In the genomic region with DNA sequence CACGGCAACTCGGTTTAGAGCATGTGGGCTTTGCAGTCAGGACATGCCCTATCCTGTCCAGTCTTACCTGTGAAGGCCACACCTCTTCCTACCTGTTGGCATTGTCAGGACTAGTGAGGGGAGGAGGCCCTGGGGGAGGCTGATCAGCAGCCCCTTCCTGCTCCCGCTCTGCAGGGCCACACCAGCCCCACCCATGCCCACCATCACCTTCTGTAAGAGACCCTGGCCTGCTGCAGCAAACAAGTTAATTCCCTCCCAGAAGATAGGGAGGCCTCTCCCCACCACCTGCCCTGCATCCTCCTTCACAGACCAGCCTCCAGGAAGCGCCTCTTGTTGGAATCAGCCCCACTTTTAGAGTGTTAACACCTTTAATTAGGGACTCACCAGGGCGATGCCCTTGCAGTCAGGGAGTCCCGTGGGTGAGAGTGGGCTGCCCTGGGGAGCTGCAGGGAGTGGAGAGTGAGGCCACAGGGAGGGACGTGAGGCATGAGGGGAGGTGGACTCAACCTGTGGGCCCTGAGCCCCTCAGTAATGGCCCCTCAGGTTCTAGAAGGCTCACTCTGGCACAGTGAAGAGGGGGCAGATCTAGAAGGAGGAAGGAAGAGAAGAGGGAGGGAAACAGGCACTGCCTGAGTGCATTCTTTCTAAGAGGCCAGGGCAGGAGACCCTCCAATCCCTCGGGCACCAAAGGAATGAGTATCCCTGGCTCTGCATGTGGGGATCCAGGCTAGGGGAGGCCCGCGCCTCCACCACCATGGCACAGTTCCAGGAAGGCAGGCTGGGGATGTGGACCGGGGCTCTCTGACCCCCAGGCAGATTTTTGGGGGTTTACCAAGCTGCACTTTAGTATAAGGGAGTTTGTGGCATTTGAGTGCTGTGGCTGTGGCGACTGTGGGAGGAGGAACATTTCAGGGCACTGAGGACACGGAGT, we compare ENCODE assay signal across 19 cellular contexts. TPM values are rescaled to one million over a fixed set of nuclear protein-coding genes. Genes with fewer than 3 reads are reported as not detected.
DNase-seq lines count a peak whose midpoint lies in the region; ATAC-seq, FAIRE-seq and TF ChIP-seq lines count a peak whose summit lies in the region.
"Had no signal": no experiment of that assay in that cellular context is flagged by ENCODE, and none has a peak within 500 bp of the region (broad histone marks: within the 10 kb centered on the region; RNA-seq: fewer than 3 reads in every experiment).

No MANE protein-coding gene starts in this region.

- no peak overlapping the region for H3K4ac ChIP-seq in neuronal stem cell (ENCODE audit: low read length)

- peak overlapping the region; percentile 32 for H2AK5ac ChIP-seq in neuronal stem cell (ENCODE audit: low read depth, low read length)

- no peak overlapping the region for H3K27ac ChIP-seq in neuronal stem cell (replicated peaks; ENCODE audit: low read length)
- H3K27ac ChIP-seq: heart left ventricle, tibial artery had no signal

- no peak overlapping the region for H2BK15ac ChIP-seq in neuronal stem cell (ENCODE audit: low read length)

- H3K27me3 ChIP-seq in bronchial epithelial cell (ENCODE audit: control insufficient read depth, insufficient read depth, low read length) (peaks cover 2% of the 10 kb centered on the region), neuronal stem cell (ENCODE audit: control insufficient read depth in 3 of 3, insufficient read depth in 3 of 3, low read depth in 1 of 3, low read length in 3 of 3) (peaks cover 0 to 20% (median 0%) of the 10 kb centered on the region in 3 experiments)
- H3K27me3 ChIP-seq: heart left ventricle had no signal

- H2BK120ac ChIP-seq in neuronal stem cell (ENCODE audit: low read depth, low read length), result no peak overlapping the region

- H3K4me2 ChIP-seq in neuronal stem cell (ENCODE audit: insufficient read depth, low read length, poor library complexity, severe bottlenecking), result no peak overlapping the region

- no CpG with 5 or more reads among the region's 13 CpGs for WGBS in neuronal stem cell (ENCODE audit: extremely low coverage in 2 of 2, insufficient read length in 2 of 2, insufficient replicate concordance in 1 of 2), 2 donors

- H3K4me1 ChIP-seq in neuronal stem cell (ENCODE audit: control insufficient read depth in 2 of 2, insufficient read depth in 1 of 2, low read depth in 1 of 2, low read length in 2 of 2), result peaks cover 9% of the 10 kb centered on the region in 2 donors
- H3K4me1 ChIP-seq: tibial artery had no signal

- H3K18ac ChIP-seq in neuronal stem cell (ENCODE audit: low read length), result peak overlapping the region; percentile 16

- H2BK5ac ChIP-seq in neuronal stem cell (ENCODE audit: low read length), result no peak overlapping the region

- ATAC-seq in HG02798 (IDR thresholded peaks at IDR 0.05; ENCODE audit: poor library complexity, unreplicated experiment), result peak; percentile 6
- no peak for ATAC-seq in HG03354 (IDR thresholded peaks at IDR 0.05; ENCODE audit: poor library complexity, severe bottlenecking, unreplicated experiment)
- no peak for ATAC-seq in HG02623 (IDR thresholded peaks at IDR 0.05; ENCODE audit: unreplicated experiment)
- ATAC-seq: T-cell had no signal

- H3K23ac ChIP-seq in neuronal stem cell (ENCODE audit: low read depth, low read length, poor library complexity), result no peak overlapping the region

- no peaks in the 10 kb centered on the region for H3K36me3 ChIP-seq in bronchial epithelial cell (ENCODE audit: control insufficient read depth, insufficient read depth, low read length)
- H3K36me3 ChIP-seq in neuronal stem cell (replicated peaks in 1 of 2; ENCODE audit: control insufficient read depth in 2 of 2, insufficient read depth in 2 of 2, low read length in 2 of 2), result no peaks in the 10 kb centered on the region
- H3K36me3 ChIP-seq: heart left ventricle, tibial artery had no signal

- H3K79me1 ChIP-seq in neuronal stem cell (ENCODE audit: low read depth, low read length), result no peaks in the 10 kb centered on the region

- no peak overlapping the region for H3K14ac ChIP-seq in neuronal stem cell (ENCODE audit: low read length)

- H3K4me3 ChIP-seq in bronchial epithelial cell (ENCODE audit: low read depth, low read length) (no peak overlapping the region), neuronal stem cell (ENCODE audit: low read length in 2 of 2) (no peak overlapping the region)
- H3K4me3 ChIP-seq: heart left ventricle, tibial artery had no signal

- H3K9ac ChIP-seq in neuronal stem cell (ENCODE audit: low read depth, low read length, poor library complexity), result no peak overlapping the region

- TF ChIP-seq POLR2A in GM12891 (IDR thresholded peaks at IDR 0.05; ENCODE audit: low read depth, low read length), result no peak

- H4K8ac ChIP-seq in neuronal stem cell (ENCODE audit: low read depth, low read length), result no peak overlapping the region

- DNase-seq in GM12891 (ENCODE audit: insufficient read length, low spot score) (no peak), bronchial epithelial cell (ENCODE audit: low read depth) (peak; percentile 67), neuronal stem cell (ENCODE audit: low spot score) (no peak)
- no peak for DNase-seq in activated T-cell treated with anti-CD3 and anti-CD28 coated beads, Interleukin-2, amount 50 U/mL, for 1 hour
- DNase-seq: activated CD4-positive, alpha-beta T cell treated with anti-CD3 and anti-CD28 coated beads, Interleukin-2, amount 10 ng/mL, durations not matched to agents 7 days and 5 days; activated CD8-positive, alpha-beta memory T cell treated with anti-CD3 and anti-CD28 coated beads, Interleukin-2, amount 50 U/mL, for 48 hours; activated gamma-delta T cell treated with Interleukin-2 at 50 U/mL for 16 hours; effector memory CD4-positive, alpha-beta T cell; GOT3; NCI-H2029 treated with DMSO at 0.1 percent for 48 hours; NCI-H510A; SHP77 treated with DMSO at 0.1 percent for 48 hours; T-cell; tibial artery had no signal

- FAIRE-seq in GM12891 (lab: Jason Lieb, UNC), result peak; percentile 72
- FAIRE-seq in bronchial epithelial cell (lab: Jason Lieb, UNC), result no peak

- peak overlapping the region; percentile 73 for H2BK12ac ChIP-seq in neuronal stem cell (ENCODE audit: low read length)

- TF ChIP-seq CTCF in bronchial epithelial cell (IDR thresholded peaks at IDR 0.05; ENCODE audit: insufficient read depth, low read length, severe bottlenecking), result no peak

- H2AFZ ChIP-seq in neuronal stem cell (ENCODE audit: low read length), result no peak overlapping the region

- no peaks in the 10 kb centered on the region for H3K9me3 ChIP-seq in neuronal stem cell (replicated peaks in 1 of 2; ENCODE audit: control insufficient read depth in 2 of 2, insufficient read depth in 1 of 2, low read depth in 1 of 2, low read length in 2 of 2)
- H3K9me3 ChIP-seq: heart left ventricle, tibial artery had no signal

- H4K91ac ChIP-seq in neuronal stem cell (ENCODE audit: low read depth, low read length, poor library complexity), result no peak overlapping the region

TF ChIP-seq in GM12891, 5 proteins besides CTCF, POLR2A, EP300 and RAD21:
- no peak for TF ChIP-seq POU2F2 (IDR thresholded peaks at IDR 0.05; ENCODE audit: low read depth, low read length)

RNA-seq across cellular contexts. Expression of a gene that starts 8.2 kb away (rescaled TPM):
- 0.19 TPM for polyA plus RNA-seq in GM12891 (2012; ENCODE audit: low read depth, missing spikeins)
- not detected in 2 replicates for total RNA-seq in bronchial epithelial cell
- not detected for polyA plus RNA-seq in neuronal stem cell (2013, experiment 1 of 2)
- not detected for polyA plus RNA-seq in neuronal stem cell (2013, experiment 2 of 2)
- total RNA-seq: occipital lobe had no signal
- polyA plus RNA-seq: heart left ventricle had no signal
